ENCODE assay signal across 2 cellular contexts in the genomic region with DNA sequence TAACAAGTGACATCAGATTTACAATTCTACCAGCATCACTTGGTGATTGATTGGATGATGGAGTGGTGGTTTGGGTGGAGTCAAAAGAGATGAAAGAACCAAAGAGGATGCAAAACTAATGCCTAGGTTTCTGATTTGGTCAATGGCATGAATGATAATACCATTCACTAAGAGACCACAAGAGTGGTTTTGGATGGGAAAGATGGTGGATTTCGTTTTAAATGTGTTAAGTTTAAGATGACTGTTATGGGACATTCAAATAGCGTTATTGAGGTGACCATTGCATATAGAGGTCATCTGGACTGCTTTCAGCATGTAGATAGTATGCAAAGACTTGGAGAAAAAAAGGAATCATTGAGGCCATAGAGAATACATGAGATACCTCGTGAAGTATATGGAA.
TF ChIP-seq lines count a peak whose summit lies in the region.

No MANE protein-coding gene starts in this region.

TF ChIP-seq in GM12878, 131 proteins besides CTCF, POLR2A, EP300 and RAD21:
- TF ChIP-seq CREB1 (IDR thresholded peaks at IDR 0.05; ENCODE audit: low read depth) (no peak), KLF5 (IDR thresholded peaks at IDR 0.05; ENCODE audit: partially characterized antibody) (no peak), SP1 (IDR thresholded peaks at IDR 0.05; ENCODE audit: low read depth, low read length) (no peak), MXI1 (IDR thresholded peaks at IDR 0.05; ENCODE audit: low read depth, low read length) (no peak), TCF12 (IDR thresholded peaks at IDR 0.05; ENCODE audit: low read depth, low read length) (no peak), NFIC (IDR thresholded peaks at IDR 0.05; ENCODE audit: low read depth, low read length) (0 out of 2 replicates have a peak, but pooled peaks have one; percentile 39), TCF7 (IDR thresholded peaks at IDR 0.05; ENCODE audit: borderline replicate concordance) (no peak), CBX3 (IDR thresholded peaks at IDR 0.05; ENCODE audit: borderline replicate concordance, low read depth) (no peak), ASH2L (IDR thresholded peaks at IDR 0.05; ENCODE audit: borderline replicate concordance, low read depth) (no peak), GATAD2B (conservative IDR thresholded peaks at IDR 0.05; ENCODE audit: low read depth) (no peak), EED (IDR thresholded peaks at IDR 0.05; ENCODE audit: low read depth) (no peak), NR2C2 (IDR thresholded peaks at IDR 0.05; ENCODE audit: borderline replicate concordance, control insufficient read depth, insufficient read length, low read depth) (no peak), NR2F1 (conservative IDR thresholded peaks at IDR 0.05) (0 out of 2 replicates have a peak, but pooled peaks have one; percentile 18), RB1 (IDR thresholded peaks at IDR 0.05; ENCODE audit: borderline replicate concordance) (no peak), IKZF2 (IDR thresholded peaks at IDR 0.05) (0 out of 4 replicates have a peak, but pooled peaks of 1 of the 2 experiments have one; percentile 31), RUNX3 (IDR thresholded peaks at IDR 0.05; ENCODE audit: low read length) (peak; percentile 78), JUNB (IDR thresholded peaks at IDR 0.05) (0 out of 2 replicates have a peak, but pooled peaks have one; percentile 33)
- TF ChIP-seq, protein P1, sequence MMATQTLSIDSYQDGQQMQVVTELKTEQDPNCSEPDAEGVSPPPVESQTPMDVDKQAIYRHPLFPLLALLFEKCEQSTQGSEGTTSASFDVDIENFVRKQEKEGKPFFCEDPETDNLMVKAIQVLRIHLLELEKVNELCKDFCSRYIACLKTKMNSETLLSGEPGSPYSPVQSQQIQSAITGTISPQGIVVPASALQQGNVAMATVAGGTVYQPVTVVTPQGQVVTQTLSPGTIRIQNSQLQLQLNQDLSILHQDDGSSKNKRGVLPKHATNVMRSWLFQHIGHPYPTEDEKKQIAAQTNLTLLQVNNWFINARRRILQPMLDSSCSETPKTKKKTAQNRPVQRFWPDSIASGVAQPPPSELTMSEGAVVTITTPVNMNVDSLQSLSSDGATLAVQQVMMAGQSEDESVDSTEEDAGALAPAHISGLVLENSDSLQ (IDR thresholded peaks at IDR 0.05): peak; percentile 69
- TF ChIP-seq, protein P2, sequence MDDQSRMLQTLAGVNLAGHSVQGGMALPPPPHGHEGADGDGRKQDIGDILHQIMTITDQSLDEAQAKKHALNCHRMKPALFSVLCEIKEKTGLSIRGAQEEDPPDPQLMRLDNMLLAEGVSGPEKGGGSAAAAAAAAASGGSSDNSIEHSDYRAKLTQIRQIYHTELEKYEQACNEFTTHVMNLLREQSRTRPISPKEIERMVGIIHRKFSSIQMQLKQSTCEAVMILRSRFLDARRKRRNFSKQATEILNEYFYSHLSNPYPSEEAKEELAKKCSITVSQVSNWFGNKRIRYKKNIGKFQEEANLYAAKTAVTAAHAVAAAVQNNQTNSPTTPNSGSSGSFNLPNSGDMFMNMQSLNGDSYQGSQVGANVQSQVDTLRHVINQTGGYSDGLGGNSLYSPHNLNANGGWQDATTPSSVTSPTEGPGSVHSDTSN (IDR thresholded peaks at IDR 0.05; ENCODE audit: insufficient replicate concordance, low read depth, low read length): peak; percentile 21
- TF ChIP-seq, protein P3, sequence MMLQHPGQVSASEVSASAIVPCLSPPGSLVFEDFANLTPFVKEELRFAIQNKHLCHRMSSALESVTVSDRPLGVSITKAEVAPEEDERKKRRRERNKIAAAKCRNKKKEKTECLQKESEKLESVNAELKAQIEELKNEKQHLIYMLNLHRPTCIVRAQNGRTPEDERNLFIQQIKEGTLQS (IDR thresholded peaks at IDR 0.05; ENCODE audit: borderline replicate concordance, extremely low read depth, low read depth, low read length): no peak

TF ChIP-seq in neural cell, 6 proteins besides CTCF, POLR2A, EP300 and RAD21:
- TF ChIP-seq, protein P4, sequence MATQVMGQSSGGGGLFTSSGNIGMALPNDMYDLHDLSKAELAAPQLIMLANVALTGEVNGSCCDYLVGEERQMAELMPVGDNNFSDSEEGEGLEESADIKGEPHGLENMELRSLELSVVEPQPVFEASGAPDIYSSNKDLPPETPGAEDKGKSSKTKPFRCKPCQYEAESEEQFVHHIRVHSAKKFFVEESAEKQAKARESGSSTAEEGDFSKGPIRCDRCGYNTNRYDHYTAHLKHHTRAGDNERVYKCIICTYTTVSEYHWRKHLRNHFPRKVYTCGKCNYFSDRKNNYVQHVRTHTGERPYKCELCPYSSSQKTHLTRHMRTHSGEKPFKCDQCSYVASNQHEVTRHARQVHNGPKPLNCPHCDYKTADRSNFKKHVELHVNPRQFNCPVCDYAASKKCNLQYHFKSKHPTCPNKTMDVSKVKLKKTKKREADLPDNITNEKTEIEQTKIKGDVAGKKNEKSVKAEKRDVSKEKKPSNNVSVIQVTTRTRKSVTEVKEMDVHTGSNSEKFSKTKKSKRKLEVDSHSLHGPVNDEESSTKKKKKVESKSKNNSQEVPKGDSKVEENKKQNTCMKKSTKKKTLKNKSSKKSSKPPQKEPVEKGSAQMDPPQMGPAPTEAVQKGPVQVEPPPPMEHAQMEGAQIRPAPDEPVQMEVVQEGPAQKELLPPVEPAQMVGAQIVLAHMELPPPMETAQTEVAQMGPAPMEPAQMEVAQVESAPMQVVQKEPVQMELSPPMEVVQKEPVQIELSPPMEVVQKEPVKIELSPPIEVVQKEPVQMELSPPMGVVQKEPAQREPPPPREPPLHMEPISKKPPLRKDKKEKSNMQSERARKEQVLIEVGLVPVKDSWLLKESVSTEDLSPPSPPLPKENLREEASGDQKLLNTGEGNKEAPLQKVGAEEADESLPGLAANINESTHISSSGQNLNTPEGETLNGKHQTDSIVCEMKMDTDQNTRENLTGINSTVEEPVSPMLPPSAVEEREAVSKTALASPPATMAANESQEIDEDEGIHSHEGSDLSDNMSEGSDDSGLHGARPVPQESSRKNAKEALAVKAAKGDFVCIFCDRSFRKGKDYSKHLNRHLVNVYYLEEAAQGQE (IDR thresholded peaks at IDR 0.05; ENCODE audit: borderline replicate concordance): no peak
- TF ChIP-seq POLR2AphosphoS5 (IDR thresholded peaks at IDR 0.05): no peak
- no peak for TF ChIP-seq SMC3 (conservative IDR thresholded peaks at IDR 0.05; ENCODE audit: poor library complexity)
- TF ChIP-seq MXI1 (conservative IDR thresholded peaks at IDR 0.05; ENCODE audit: poor library complexity, severe bottlenecking): no peak
- no peak for TF ChIP-seq TAF1 (IDR thresholded peaks at IDR 0.05; ENCODE audit: low read depth)
- TF ChIP-seq EZH2 (IDR thresholded peaks at IDR 0.05; ENCODE audit: borderline replicate concordance, insufficient read depth, low read length, poor library complexity, severe bottlenecking): no peak
